8 cellular contexts compared by ENCODE assay signal in the genomic region with DNA sequence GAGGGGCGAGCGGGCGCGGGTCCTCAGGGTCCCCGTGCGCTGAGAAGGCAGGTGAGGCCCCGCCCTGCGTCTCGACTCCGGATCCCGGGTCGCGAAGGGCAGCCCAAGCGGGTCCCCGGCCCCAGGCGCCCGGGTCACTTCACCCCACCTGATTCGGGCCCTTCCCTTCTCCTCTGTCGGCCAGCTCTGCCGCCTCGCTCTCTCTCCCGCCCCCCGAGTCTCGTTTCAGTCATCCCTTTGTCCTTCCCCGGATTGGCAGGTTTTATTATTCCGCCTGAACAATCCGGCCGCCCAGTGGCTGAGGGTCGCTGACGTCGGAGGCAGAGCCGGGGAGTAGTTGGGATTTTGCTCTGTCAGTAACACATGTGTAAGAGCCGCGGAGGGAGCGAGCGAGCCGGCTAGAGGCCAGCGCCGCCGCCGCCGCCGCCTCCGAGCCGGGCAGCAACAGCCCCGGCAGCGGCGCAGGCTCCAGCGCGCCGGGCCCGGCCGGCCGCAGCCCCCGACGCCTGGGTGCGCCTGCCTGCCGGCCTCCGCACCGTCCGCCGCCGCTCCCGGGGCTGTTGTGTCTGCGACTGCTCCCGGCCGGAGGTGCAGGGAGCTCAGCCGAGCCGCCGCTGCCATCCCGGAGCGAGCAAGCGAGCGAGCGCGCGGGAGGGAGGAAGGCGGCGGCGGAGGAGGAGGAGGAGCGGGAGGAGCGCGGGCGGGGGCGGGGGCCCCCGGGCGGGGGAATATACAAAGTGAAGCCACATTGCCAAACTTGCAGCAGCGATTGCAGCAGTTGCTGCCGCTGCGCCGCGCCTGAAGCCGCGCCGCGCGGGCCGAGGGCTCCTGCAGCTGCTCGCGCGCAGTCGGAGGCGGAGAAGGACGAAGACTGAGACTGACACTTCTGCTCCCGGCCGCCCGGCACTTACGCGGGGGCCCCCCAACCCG. TPM values are rescaled to one million over a fixed set of nuclear protein-coding genes. Genes with fewer than 3 reads are reported as not detected.
A peak's percentile ranks its signal among the peaks of the same experiment; 100 is the strongest.
DNase-seq lines count a peak whose midpoint lies in the region; ATAC-seq, FAIRE-seq and TF ChIP-seq lines count a peak whose summit lies in the region.

LMO4 (plus strand) TSS at position 760 of the 930 bp plus-strand sequence. CDS start 3,136 bp downstream, outside the sequence.

- peaks cover 3% of the 10 kb centered on the region; the same call in 1 of the 2 replicates for H3K79me1 ChIP-seq in H1 (ENCODE audit: low read depth, low read length)
- H3K79me1 ChIP-seq in mesenchymal stem cell (replicated peaks; ENCODE audit: low read length, poor library complexity, severe bottlenecking): peaks cover 3% of the 10 kb centered on the region

- H3K4me1 Mint-ChIP-seq in Calu3 (ENCODE audit: low read depth, unreplicated experiment): peaks cover 20% of the 10 kb centered on the region
- H3K4me1 Mint-ChIP-seq in activated CD8-positive, alpha-beta memory T cell treated with anti-CD3 and anti-CD28 coated beads, Interleukin-2, amount 10 ng/mL, durations not matched to agents 7 days and 5 days: peaks cover 24% of the 10 kb centered on the region

- FAIRE-seq in H1 (lab: Jason Lieb, UNC): peak; percentile 68

- H3K27me3 Mint-ChIP-seq in Calu3 (ENCODE audit: unreplicated experiment): no peaks in the 10 kb centered on the region
- no peaks in the 10 kb centered on the region for H3K27me3 Mint-ChIP-seq in activated CD8-positive, alpha-beta memory T cell treated with anti-CD3 and anti-CD28 coated beads, Interleukin-2, amount 10 ng/mL, durations not matched to agents 7 days and 5 days

- H3K23ac ChIP-seq in H1 (ENCODE audit: insufficient read length) (no peak within 1 kb of the TSS), mesenchymal stem cell (ENCODE audit: low read length in 2 of 2) (no peak within 1 kb of the TSS)

- peaks cover 7 to 8% of the 10 kb centered on the region in 2 experiments for H4K20me1 ChIP-seq in H1 (replicated peaks in 1 of 2; ENCODE audit: control insufficient read depth in 1 of 2, insufficient read depth in 2 of 2, low read length in 2 of 2)

- no peak within 1 kb of the TSS for H3K14ac ChIP-seq in H1 (ENCODE audit: insufficient read length)
- peak within 1 kb of the TSS in 1 of 2 experiments; percentile 9 for H3K14ac ChIP-seq in mesenchymal stem cell (ENCODE audit: low read length in 2 of 2)

- H2BK5ac ChIP-seq in H1 (ENCODE audit: low read depth, low read length) (peak within 1 kb of the TSS; percentile 21; the same call in 1 of the 2 replicates), mesenchymal stem cell (ENCODE audit: low read depth, low read length, poor library complexity, severe bottlenecking) (peak within 1 kb of the TSS; percentile 89)

- no peak within 1 kb of the TSS for H2BK12ac ChIP-seq in H1 (ENCODE audit: low read depth, low read length)
- peak within 1 kb of the TSS in 1 of 2 experiments; percentile 18 for H2BK12ac ChIP-seq in mesenchymal stem cell (ENCODE audit: low read length in 2 of 2)

- H3K4ac ChIP-seq in H1 (replicated peaks; ENCODE audit: insufficient read length, low read depth, low read length) (no peak within 1 kb of the TSS), mesenchymal stem cell (ENCODE audit: low read depth in 1 of 2, low read length in 2 of 2) (peak within 1 kb of the TSS in 1 of 2 experiments; percentile 40)

- peaks cover 29% of the 10 kb centered on the region for H3K4me1 ChIP-seq in HUES48 (ENCODE audit: control insufficient read depth, insufficient read depth, low read length)
- H3K4me1 ChIP-seq in NT2/D1 (ENCODE audit: insufficient read depth, insufficient read length): no peaks in the 10 kb centered on the region
- H3K4me1 ChIP-seq in H1 (replicated peaks in 1 of 4; ENCODE audit: control insufficient read depth in 3 of 4, insufficient read depth in 4 of 4, low read length in 3 of 4): peaks cover 1 to 16% (median 11%) of the 10 kb centered on the region in 4 experiments; a peak in 5 of 7 replicates
- H3K4me1 ChIP-seq in mesenchymal stem cell (ENCODE audit: control insufficient read depth, insufficient read depth, low read depth, low read length): peaks cover 3% of the 10 kb centered on the region

- H2AK5ac ChIP-seq in H1 (ENCODE audit: low read depth, low read length): no peak within 1 kb of the TSS
- no peak within 1 kb of the TSS for H2AK5ac ChIP-seq in mesenchymal stem cell (ENCODE audit: low read length, severe bottlenecking)

- DNase-seq in Calu3 (peak; percentile 95), NT2/D1 (ENCODE audit: low read depth, low spot score) (peak; percentile 93), H1 (ENCODE audit: low read depth in 1 of 2, low spot score in 2 of 2) (peak; percentile 86 to 91), mesenchymal stem cell (peak; percentile 99)
- peak; percentile 96 for DNase-seq in activated CD8-positive, alpha-beta memory T cell treated with anti-CD3 and anti-CD28 coated beads, Interleukin-2, amount 10 ng/mL, durations not matched to agents 7 days and 5 days
- peak; percentile 70 for DNase-seq in stimulated activated CD8-positive, alpha-beta memory T cell treated with anti-CD3 and anti-CD28 coated beads, Interleukin-12 subunit alpha, Interleukin-12 subunit beta, amount 100 ng/mL, for 4 hours (ENCODE audit: low read depth)

- no peak within 1 kb of the TSS for H3K18ac ChIP-seq in H1 (ENCODE audit: extremely low read depth, low read length)
- peak within 1 kb of the TSS; percentile 85 to 91 for H3K18ac ChIP-seq in mesenchymal stem cell (ENCODE audit: low read depth in 1 of 2, low read length in 2 of 2)

- peaks cover 0 to 29% of the 10 kb centered on the region in 2 experiments; a peak in 2 of 4 replicates for H3K79me2 ChIP-seq in H1 (ENCODE audit: control insufficient read depth in 1 of 2, insufficient read depth in 2 of 2, low read length in 2 of 2)

- H3K9me3 ChIP-seq in HUES48 (ENCODE audit: control insufficient read depth, insufficient read depth, low read length): no peaks in the 10 kb centered on the region
- no peaks in the 10 kb centered on the region for H3K9me3 ChIP-seq in NT2/D1 (ENCODE audit: insufficient read depth, low read length)
- H3K9me3 ChIP-seq in H1 (ENCODE audit: insufficient read depth in 2 of 2, low read depth in 1 of 2, low read length in 1 of 2): no peaks in the 10 kb centered on the region
- no peaks in the 10 kb centered on the region for H3K9me3 ChIP-seq in mesenchymal stem cell (ENCODE audit: control insufficient read depth, low read length)

- H2BK15ac ChIP-seq in H1 (ENCODE audit: low read length) (no peak within 1 kb of the TSS), mesenchymal stem cell (ENCODE audit: low read depth, poor library complexity, severe bottlenecking) (peak within 1 kb of the TSS; percentile 100)

- H3K27ac ChIP-seq in HUES48 (ENCODE audit: low read depth, low read length): peak within 1 kb of the TSS; percentile 95
- 0 out of 2 replicates have a peak within 1 kb of the TSS, but pooled peaks have one; percentile 47 for H3K27ac ChIP-seq in H1 (ENCODE audit: low read depth, low read length)
- peak within 1 kb of the TSS; percentile 85 for H3K27ac ChIP-seq in mesenchymal stem cell (ENCODE audit: low read length, poor library complexity, severe bottlenecking)

- peak; percentile 64 to 77 for TF ChIP-seq POLR2A in H1 (IDR thresholded peaks at IDR 0.05; ENCODE audit: control extremely low read depth in 1 of 2, low read depth in 2 of 2, low read length in 2 of 2)

- H3K36me3 ChIP-seq in HUES48 (ENCODE audit: control insufficient read depth, insufficient read depth, low read length) (peaks cover 14% of the 10 kb centered on the region), NT2/D1 (ENCODE audit: insufficient read depth, insufficient read length, low read length) (peaks cover 14% of the 10 kb centered on the region), H1 (ENCODE audit: control insufficient read depth in 2 of 4, insufficient read depth in 4 of 4, low read length in 3 of 4) (peaks cover 0 to 12% (median 3%) of the 10 kb centered on the region in 4 experiments; a peak in 2 of 8 replicates), mesenchymal stem cell (ENCODE audit: control insufficient read depth in 1 of 2, insufficient read depth in 2 of 2, low read depth in 1 of 2, low read length in 2 of 2) (peaks cover 0 to 14% of the 10 kb centered on the region in 2 experiments)

- TF ChIP-seq EP300 in H1 (IDR thresholded peaks at IDR 0.05; ENCODE audit: borderline replicate concordance in 1 of 2, low read depth in 2 of 2, low read length in 2 of 2): no peak

- H3K9ac ChIP-seq in HUES48 (ENCODE audit: low read depth, low read length) (peak within 1 kb of the TSS; percentile 75), NT2/D1 (ENCODE audit: insufficient read length, low read depth) (peak within 1 kb of the TSS; percentile 90), H1 (replicated peaks in 1 of 4; ENCODE audit: extremely low read depth in 1 of 4, low read depth in 3 of 4, low read length in 3 of 4) (peak within 1 kb of the TSS; percentile 49 to 95 (median 57)), mesenchymal stem cell (ENCODE audit: low read length) (peak within 1 kb of the TSS; percentile 96)

- intact Hi-C loops in Calu3 (cut with micrococcal nuclease; ENCODE audit: unreplicated experiment): loop anchor here (5.0 to 10.0 kb wide), 4 partner anchors 176 to 849 kb away; no protein-coding TSS in a partner anchor

- peak within 1 kb of the TSS; percentile 94 for H3K4me3 Mint-ChIP-seq in Calu3 (ENCODE audit: low read depth, unreplicated experiment)
- peak within 1 kb of the TSS; percentile 89 for H3K4me3 Mint-ChIP-seq in activated CD8-positive, alpha-beta memory T cell treated with anti-CD3 and anti-CD28 coated beads, Interleukin-2, amount 10 ng/mL, durations not matched to agents 7 days and 5 days

- H3K4me3 ChIP-seq in HUES48 (ENCODE audit: low read depth, low read length) (peak within 1 kb of the TSS; percentile 75), NT2/D1 (ENCODE audit: insufficient read length, low read depth) (peak within 1 kb of the TSS; percentile 69), H1 (ENCODE audit: extremely low read depth in 1 of 4, insufficient read depth in 2 of 4, low read depth in 3 of 4, low read length in 4 of 4) (peak within 1 kb of the TSS; percentile 69 to 82 (median 75)), mesenchymal stem cell (ENCODE audit: insufficient read depth in 1 of 2, low read depth in 1 of 2, low read length in 2 of 2) (peak within 1 kb of the TSS; percentile 92 to 95)

- H4K91ac ChIP-seq in H1 (replicated peaks; ENCODE audit: insufficient read length, low read length) (peak within 1 kb of the TSS; percentile 1), mesenchymal stem cell (ENCODE audit: low read length) (peak within 1 kb of the TSS; percentile 68)

- peak; percentile 76 for ATAC-seq in GM21423 (IDR thresholded peaks at IDR 0.05; ENCODE audit: unreplicated experiment)
- ATAC-seq in activated CD8-positive, alpha-beta memory T cell treated with anti-CD3 and anti-CD28 coated beads, Interleukin-2, amount 10 ng/mL, durations not matched to agents 7 days and 5 days: peak; percentile 79

- H3K4me2 ChIP-seq in H1 (ENCODE audit: insufficient read depth in 1 of 2, low read depth in 2 of 2, low read length in 2 of 2) (peak within 1 kb of the TSS; percentile 88 to 91), mesenchymal stem cell (ENCODE audit: low read length, poor library complexity, severe bottlenecking) (peak within 1 kb of the TSS; percentile 90)

- WGBS in H1 (ENCODE audit: extremely low coverage in 1 of 2, insufficient coverage in 1 of 2, insufficient read length in 1 of 2, insufficient replicate concordance in 2 of 2, low coverage in 1 of 2, low lambda C conversion rate in 2 of 2, missing lambda C conversion rate in 1 of 2), 2 experiments: 1% methylated on average over 56 of the region's 110 CpGs; no CpG with 5 or more reads in 1 of the 2 experiments
- under 1% methylated on average over 72 of the region's 110 CpGs for whole genome bisulfite sequencing in mesenchymal stem cell

- no peaks in the 10 kb centered on the region for H3K9me3 Mint-ChIP-seq in Calu3 (ENCODE audit: low read depth, unreplicated experiment)
- H3K9me3 Mint-ChIP-seq in activated CD8-positive, alpha-beta memory T cell treated with anti-CD3 and anti-CD28 coated beads, Interleukin-2, amount 10 ng/mL, durations not matched to agents 7 days and 5 days (ENCODE audit: low read depth): no peaks in the 10 kb centered on the region

- H4K8ac ChIP-seq in H1 (ENCODE audit: extremely low read depth, insufficient read depth, low read length): peak within 1 kb of the TSS; percentile 74
- H4K8ac ChIP-seq in mesenchymal stem cell (ENCODE audit: low read length): peak within 1 kb of the TSS; percentile 82

- CTCF ChIA-PET in Calu3 (lab: Charles Lee): interaction anchor here (0.5 to 0.9 kb wide), 6 partner anchors 9 to 776 kb away, joined by 3 to 7 read pairs (median 4); no protein-coding TSS in a partner anchor
- CTCF ChIA-PET in activated CD8-positive, alpha-beta memory T cell treated with anti-CD3 and anti-CD28 coated beads, Interleukin-2, amount 10 ng/mL, durations not matched to agents 7 days and 5 days (lab: Charles Lee): interaction anchor here (0.6 to 1.3 kb wide), 4 partner anchors 11 to 625 kb away, joined by 3 to 5 read pairs (median 4); no protein-coding TSS in a partner anchor
- CTCF ChIA-PET in H1 (lab: Charles Lee; ENCODE audit: partially characterized antibody): interaction anchor here (0.9 to 2.0 kb wide), 5 partner anchors 11 to 123 kb away, joined by 3 to 11 read pairs (median 3); no protein-coding TSS in a partner anchor

- peak within 1 kb of the TSS; percentile 90 for H3K27ac Mint-ChIP-seq in Calu3 (ENCODE audit: unreplicated experiment)
- H3K27ac Mint-ChIP-seq in activated CD8-positive, alpha-beta memory T cell treated with anti-CD3 and anti-CD28 coated beads, Interleukin-2, amount 10 ng/mL, durations not matched to agents 7 days and 5 days: peak within 1 kb of the TSS; percentile 92

- H2BK120ac ChIP-seq in H1 (replicated peaks; ENCODE audit: low read depth, low read length) (no peak within 1 kb of the TSS), mesenchymal stem cell (ENCODE audit: low read depth, low read length) (peak within 1 kb of the TSS; percentile 89)

- peak within 1 kb of the TSS; percentile 32 for H3K56ac ChIP-seq in H1 (replicated peaks; ENCODE audit: insufficient read length, low read depth, low read length)

- peaks cover 11% of the 10 kb centered on the region for H3K23me2 ChIP-seq in H1 (ENCODE audit: low read depth, low read length)

- H4K5ac ChIP-seq in H1 (ENCODE audit: insufficient read length, low read depth, low read length): peak within 1 kb of the TSS; percentile 38

- TF ChIP-seq RAD21 in H1 (IDR thresholded peaks at IDR 0.05 in 1 of 2, conservative IDR thresholded peaks at IDR 0.05 in 1 of 2; ENCODE audit: low read depth in 2 of 2, low read length in 2 of 2): no peak

- TF ChIP-seq CTCF in Calu3 (IDR thresholded peaks at IDR 0.05; ENCODE audit: unreplicated experiment) (no peak), H1 (IDR thresholded peaks at IDR 0.05; ENCODE audit: control extremely low read depth in 1 of 3, insufficient read depth in 1 of 3, low read depth in 1 of 3, low read length in 3 of 3) (no peak)

- BruUV-seq in Calu3 (replicated peaks; lab: Mats Ljungman, UMichigan): no TSS peak

- H3K36me3 Mint-ChIP-seq in Calu3 (ENCODE audit: insufficient read depth, unreplicated experiment): peaks cover 60% of the 10 kb centered on the region
- H3K36me3 Mint-ChIP-seq in activated CD8-positive, alpha-beta memory T cell treated with anti-CD3 and anti-CD28 coated beads, Interleukin-2, amount 10 ng/mL, durations not matched to agents 7 days and 5 days: peaks cover 17% of the 10 kb centered on the region

- no peak within 1 kb of the TSS for H2BK20ac ChIP-seq in H1 (ENCODE audit: low read length)

- H3K27me3 ChIP-seq in HUES48 (ENCODE audit: control insufficient read depth, insufficient read depth, low read length) (no peaks in the 10 kb centered on the region), NT2/D1 (ENCODE audit: insufficient read depth, insufficient read length) (no peaks in the 10 kb centered on the region), H1 (replicated peaks in 1 of 4; ENCODE audit: control insufficient read depth in 3 of 4, extremely low read depth in 1 of 4, insufficient read depth in 3 of 4, low read length in 3 of 4) (no peaks in the 10 kb centered on the region), mesenchymal stem cell (ENCODE audit: control insufficient read depth in 1 of 2, insufficient read depth in 1 of 2, low read length in 2 of 2) (no peaks in the 10 kb centered on the region)

- POLR2A ChIA-PET in H1 (lab: Charles Lee; ENCODE audit: partially characterized antibody): interaction anchor here (0.6 to 13.4 kb wide), 17 partner anchors 11 to 691 kb away, joined by 3 to 184 read pairs (median 3); no protein-coding TSS in a partner anchor

- H2AFZ ChIP-seq in H1 (ENCODE audit: low read length): peak within 1 kb of the TSS; percentile 95
- peak within 1 kb of the TSS; percentile 76 for H2AFZ ChIP-seq in mesenchymal stem cell (ENCODE audit: low read depth, low read length)

RNA-seq across cellular contexts. Expression of gene LMO4, which starts in this region (rescaled TPM):
- 95.0 and 132 TPM in 2 replicates for total RNA-seq in Calu3 (2022)
- total RNA-seq in activated CD8-positive, alpha-beta memory T cell treated with anti-CD3 and anti-CD28 coated beads, Interleukin-2, amount 10 ng/mL, durations not matched to agents 7 days and 5 days: 10 to 100 TPM; 49.2 to 63.7 TPM
- total RNA-seq in H1 (2021; fragmentation: NEBNext Ultra II Directional; extraction: Animal tissue kit (Norgen Biotek cat#: 25700)): 65.6 and 71.7 TPM in 2 replicates
- 77.6 and 98.7 TPM in 2 replicates for polyA plus RNA-seq in H1 (2011; rRNA removed)
- 84.3 TPM for polyA plus RNA-seq in H1 (2011; cell fraction: cytosol; rRNA removed)
- 79.1 TPM for polyA plus RNA-seq in H1 (2011; cell fraction: nucleus; rRNA removed)
- 61.4 to 75.2 TPM (median 67.8 TPM) in 4 replicates for polyA plus RNA-seq in H1 (2012, experiment 1 of 2)
- polyA plus RNA-seq in H1 (2012, experiment 2 of 2): 77.0 TPM
- 61.1 TPM for polyA plus RNA-seq in H1 (2013, experiment 1 of 2)
- polyA plus RNA-seq in H1 (2013, experiment 2 of 2): 65.8 TPM
- 56.3 and 60.4 TPM in 2 replicates for polyA minus RNA-seq in H1 (2011; rRNA and poly(A)+ RNA removed)
- 35.3 TPM for polyA minus RNA-seq in H1 (2011; cell fraction: cytosol; rRNA and poly(A)+ RNA removed)
- 35.5 TPM for polyA minus RNA-seq in H1 (2011; cell fraction: nucleus; rRNA and poly(A)+ RNA removed)
- polyA plus RNA-seq in mesenchymal stem cell (2013, experiment 1 of 2): 40.6 TPM
- polyA plus RNA-seq in mesenchymal stem cell (2013, experiment 2 of 2): 40.8 TPM

Comparison
In these comparisons a context has a peak if more than half of its experiments do, and no peak if none do; other contexts are left out.
1. Peak in every context shown above with its lines: DNase-seq, ATAC-seq, H3K4me3 ChIP-seq and H3K27ac ChIP-seq.